Comparison of ENCODE assay signal across 9 cellular contexts in the genomic region with DNA sequence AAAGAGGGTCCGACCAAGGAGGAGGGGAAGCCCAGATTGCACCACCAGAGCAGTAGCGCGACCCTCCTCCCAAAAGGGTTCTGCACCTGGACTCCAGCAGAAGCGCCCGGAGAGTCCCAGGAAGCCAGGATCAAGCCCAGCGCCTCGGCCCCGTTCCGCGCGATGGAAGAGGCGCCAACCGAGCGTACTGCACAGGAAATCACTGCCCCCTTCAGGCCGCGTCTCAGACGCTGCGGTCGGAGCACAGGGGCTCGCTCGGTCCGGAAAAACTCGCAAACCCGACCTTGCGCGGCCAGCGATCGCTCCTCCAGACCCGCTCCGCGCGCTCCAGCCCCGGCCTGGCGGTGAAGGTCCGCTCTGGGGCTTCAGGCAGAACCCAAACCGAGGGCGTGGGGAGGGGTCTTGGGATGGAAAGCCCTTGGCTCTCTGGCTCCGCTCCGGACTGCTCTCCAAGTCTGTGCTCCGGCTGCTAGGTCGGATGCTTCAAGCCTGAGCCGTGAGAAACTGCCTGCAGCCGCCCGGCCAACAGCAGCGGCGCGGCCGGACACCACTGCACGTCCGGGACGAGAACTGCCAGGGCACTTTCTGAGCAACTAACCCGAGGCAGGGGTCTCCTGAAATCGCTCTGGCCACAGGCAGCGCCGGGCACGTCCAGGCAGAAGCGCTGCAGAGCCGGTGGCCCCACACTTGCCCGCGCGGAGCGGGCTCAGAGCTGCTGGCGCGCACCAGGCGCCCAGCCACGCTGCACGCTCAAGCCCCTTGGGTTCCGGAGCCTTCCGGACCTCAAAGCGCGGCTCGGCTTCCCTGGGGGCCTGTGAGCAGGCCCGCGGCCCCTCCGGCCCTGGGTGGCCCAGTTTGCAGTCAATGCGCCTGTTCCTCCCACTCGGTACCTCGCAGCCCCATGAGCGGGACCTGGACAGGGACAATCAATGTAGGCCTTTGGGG. TPM values are rescaled to one million over a fixed set of nuclear protein-coding genes. Genes with fewer than 3 reads are reported as not detected.
DNase-seq lines count a peak whose midpoint lies in the region; ATAC-seq, FAIRE-seq and TF ChIP-seq lines count a peak whose summit lies in the region.
"Had no signal": no experiment of that assay in that cellular context is flagged by ENCODE, and none has a peak within 500 bp of the region (broad histone marks: within the 10 kb centered on the region; RNA-seq: fewer than 3 reads in every experiment).

No MANE protein-coding gene starts in this region.

- no peaks in the 10 kb centered on the region for H3K79me2 ChIP-seq in astrocyte (ENCODE audit: insufficient read depth, low read length)

- peak overlapping the region; percentile 57 for H3K4me3 Mint-ChIP-seq in astrocyte (ENCODE audit: unreplicated experiment)

- peak overlapping the region; percentile 89 for H3K4me2 ChIP-seq in astrocyte (ENCODE audit: low read length)

- peak overlapping the region; percentile 51 for H3K4me3 ChIP-seq in astrocyte (ENCODE audit: insufficient read depth, low read depth, low read length)
- peak overlapping the region; percentile 10 for H3K4me3 ChIP-seq in iPS-11a (ENCODE audit: low read depth, low read length)

- no peaks in the 10 kb centered on the region for H3K9me3 ChIP-seq in astrocyte (ENCODE audit: insufficient read depth, low read depth, low read length)

- no peaks in the 10 kb centered on the region for H3K9me3 Mint-ChIP-seq in astrocyte (ENCODE audit: unreplicated experiment)

- H3K27me3 Mint-ChIP-seq in astrocyte (ENCODE audit: low read depth, unreplicated experiment), result peaks cover 68% of the 10 kb centered on the region

- ATAC-seq in GM21619 (IDR thresholded peaks at IDR 0.05; ENCODE audit: unreplicated experiment), result no peak

- no peaks in the 10 kb centered on the region for H4K20me1 ChIP-seq in astrocyte (ENCODE audit: insufficient read depth, low read length)

- H3K27me3 ChIP-seq in astrocyte (ENCODE audit: insufficient read depth, low read length), result peaks cover 56% of the 10 kb centered on the region

- H2AFZ ChIP-seq in astrocyte (ENCODE audit: low read depth, low read length), result peak overlapping the region; percentile 60

- peak overlapping the region; percentile 62 for H3K27ac Mint-ChIP-seq in astrocyte (ENCODE audit: unreplicated experiment)
- H3K27ac Mint-ChIP-seq: memory B cell had no signal

- H3K4me1 ChIP-seq in astrocyte (ENCODE audit: insufficient read depth, low read length), result peaks cover 10% of the 10 kb centered on the region

- peak; percentile 41 for TF ChIP-seq CTCF in astrocyte (IDR thresholded peaks at IDR 0.05; ENCODE audit: insufficient read depth, low read depth, low read length)

- FAIRE-seq in astrocyte (lab: Jason Lieb, UNC), result no peak

- peaks cover 1% of the 10 kb centered on the region for H3K36me3 Mint-ChIP-seq in astrocyte (ENCODE audit: low read depth, unreplicated experiment)
- H3K36me3 Mint-ChIP-seq: memory B cell had no signal

- no peak overlapping the region for H3K27ac ChIP-seq in astrocyte (ENCODE audit: low read depth, low read length)

- peak; percentile 12 to 26 for DNase-seq in stimulated activated CD4-positive, alpha-beta T cell treated with anti-CD3 and anti-CD28 coated beads, Interleukin-2, amount 100 ng/mL, for 48 hours
- no peak for DNase-seq in stimulated activated CD4-positive, alpha-beta T cell treated with anti-CD3 and anti-CD28 coated beads, Interleukin-4, amount 100 ng/mL, for 1 hour
- peak; percentile 34 for DNase-seq in NCI-H1694 (lab: John Stamatoyannopoulos, UW)
- peak; percentile 74 for DNase-seq in astrocyte (ENCODE audit: low read depth)
- DNase-seq in stimulated activated CD8-positive, alpha-beta memory T cell treated with anti-CD3 and anti-CD28 coated beads, Interleukin-7, amount 100 ng/mL, for 48 hours (ENCODE audit: extremely low read depth in 1 of 2, low read depth in 1 of 2), result peak; percentile 9 to 16
- no peak for DNase-seq in NK-92 (lab: John Stamatoyannopoulos, UW; ENCODE audit: unreplicated experiment)

- H3K9ac ChIP-seq in astrocyte (ENCODE audit: low read length), result no peak overlapping the region

- H3K36me3 ChIP-seq in astrocyte (ENCODE audit: insufficient read depth, low read length), result no peaks in the 10 kb centered on the region

- peaks cover 3% of the 10 kb centered on the region for H3K4me1 Mint-ChIP-seq in astrocyte (ENCODE audit: low read depth, unreplicated experiment)
- H3K4me1 Mint-ChIP-seq: memory B cell had no signal

RNA-seq across cellular contexts. Expression of a gene that starts 1.3 kb away (rescaled TPM):
- total RNA-seq in astrocyte, result 2.0 and 2.2 TPM in 2 replicates

Comparison
In these comparisons a context has a peak if more than half of its experiments do, and no peak if none do; other contexts are left out.
1. DNase-seq: peak in stimulated activated CD4-positive, alpha-beta T cell treated with anti-CD3 and anti-CD28 coated beads, Interleukin-2, amount 100 ng/mL, for 48 hours (2 of 2), NCI-H1694 (single experiment), astrocyte (single experiment) and stimulated activated CD8-positive, alpha-beta memory T cell treated with anti-CD3 and anti-CD28 coated beads, Interleukin-7, amount 100 ng/mL, for 48 hours (2 of 2); none in stimulated activated CD4-positive, alpha-beta T cell treated with anti-CD3 and anti-CD28 coated beads, Interleukin-4, amount 100 ng/mL, for 1 hour (single experiment) and NK-92 (single experiment).